10 cellular contexts compared by ENCODE assay signal in genomic region chr9:121283856-121284732, GRCh38. TPM values are rescaled to one million over a fixed set of nuclear protein-coding genes. Genes with fewer than 3 reads are reported as not detected.
A peak's percentile ranks its signal among the peaks of the same experiment; 100 is the strongest.
DNase-seq lines count a peak whose midpoint lies in the region; ATAC-seq, FAIRE-seq and TF ChIP-seq lines count a peak whose summit lies in the region.
"Had no signal": no experiment of that assay in that cellular context is flagged by ENCODE, and none has a peak within 500 bp of the region (broad histone marks: within the 10 kb centered on the region; RNA-seq: fewer than 3 reads in every experiment).

No MANE protein-coding gene starts in this region.

- intact Hi-C loops in body of pancreas (cut with DNase I), result no loop called here

- DNase-seq in NB4 (ENCODE audit: low read depth), result peak; percentile 27
- no peak for DNase-seq in body of pancreas
- peak; percentile 60 for DNase-seq in mesenteric fat pad (ENCODE audit: low spot score)
- no peak for DNase-seq in GDM1 (lab: John Stamatoyannopoulos, UW)
- DNase-seq in OCI-M2 (lab: John Stamatoyannopoulos, UW; ENCODE audit: unreplicated experiment), result no peak
- DNase-seq in H54 (ENCODE audit: insufficient read length, low spot score), result no peak
- no peak for DNase-seq in cerebellum (ENCODE audit: low spot score)
- DNase-seq: NCI-H226, small intestine had no signal

- H3K4me1 ChIP-seq in body of pancreas, result peaks cover 77% of the 10 kb centered on the region

- no peak for FAIRE-seq in H54 (lab: Jason Lieb, UNC)
- FAIRE-seq: small intestine had no signal

- H3K36me3 ChIP-seq in body of pancreas (replicated peaks in 1 of 2; ENCODE audit: insufficient read depth in 1 of 2, low read depth in 2 of 2), result no peaks in the 10 kb centered on the region

- no peak for TF ChIP-seq CTCF in NB4 (IDR thresholded peaks at IDR 0.05; ENCODE audit: low read depth, low read length)
- no peak for TF ChIP-seq CTCF in body of pancreas (IDR thresholded peaks at IDR 0.05)

- H3K27me3 ChIP-seq in body of pancreas, result no peaks in the 10 kb centered on the region

- TF ChIP-seq POLR2A in NB4 (IDR thresholded peaks at IDR 0.05; ENCODE audit: extremely low read depth, insufficient read length) (no peak), body of pancreas (IDR thresholded peaks at IDR 0.05) (no peak), H54 (IDR thresholded peaks at IDR 0.05; ENCODE audit: low read depth, low read length) (no peak)

- H3K9me3 ChIP-seq in body of pancreas, result no peaks in the 10 kb centered on the region

- 75 to 82% methylated on average over 11 of the region's 11 CpGs for WGBS in body of pancreas, 2 donors

- H3K4me3 ChIP-seq in NB4 (ENCODE audit: low read depth, low read length) (no peak overlapping the region), body of pancreas (no peak overlapping the region)

- no peak for ATAC-seq in body of pancreas

- H3K27ac ChIP-seq in body of pancreas (peak overlapping the region; percentile 1 to 93 (median 88)), temporal lobe (ENCODE audit: low read depth, low read length) (peak overlapping the region; percentile 97)

RNA-seq across cellular contexts. Expression of gene GSN, which starts 16.1 kb away (rescaled TPM):
- total RNA-seq in body of pancreas (100 to 1,000 TPM; 328 to 753 TPM), mesenteric fat pad (843 TPM), temporal lobe (18.2 TPM), cerebellum (136 TPM)

Comparison
In these comparisons a context has a peak if more than half of its experiments do, and no peak if none do; other contexts are left out.
1. DNase-seq: peak in NB4 (single experiment) and mesenteric fat pad (single experiment); none in body of pancreas (0 of 4), GDM1 (single experiment), OCI-M2 (single experiment), H54 (single experiment) and cerebellum (single experiment).